ENCODE assay signal across 8 cellular contexts in genomic region chr2:219387284-219388126, GRCh38. TPM values are rescaled to one million over a fixed set of nuclear protein-coding genes. Genes with fewer than 3 reads are reported as not detected.
A peak's percentile ranks its signal among the peaks of the same experiment; 100 is the strongest.
DNase-seq lines count a peak whose midpoint lies in the region; ATAC-seq, FAIRE-seq and TF ChIP-seq lines count a peak whose summit lies in the region.

DNPEP (minus strand) TSS chr2:219387912; CDS start chr2:219387794, 118 bp downstream.

- H3K4me1 Mint-ChIP-seq in HFFc6 (ENCODE audit: low read depth), result peaks cover 14% of the 10 kb centered on the region
- peaks cover 12% of the 10 kb centered on the region for H3K4me1 Mint-ChIP-seq in T-helper 17 cell

- no peak for TF ChIP-seq CTCF in HFFc6 (IDR thresholded peaks at IDR 0.05)
- no peak for TF ChIP-seq CTCF in psoas muscle (IDR thresholded peaks at IDR 0.05)

- intact Hi-C loops in left ventricle myocardium superior (cut with micrococcal nuclease) (no loop called here), psoas muscle (cut with DNase I) (loop anchor here in 1 of 2 donors (5.0 to 10.0 kb wide), 2 partner anchors 105 to 223 kb away; partner anchors contain the start of gene NHEJ1)

- H3K4me3 ChIP-seq in psoas muscle, result peak within 1 kb of the TSS; percentile 86

- DNase-seq in GM12892 (ENCODE audit: insufficient read length) (peak; percentile 81), HFFc6 (peak; percentile 85), MV-4-11 (lab: John Stamatoyannopoulos, UW) (peak; percentile 78), T-helper 17 cell (peak; percentile 94 to 95 (median 94)), left ventricle myocardium superior (peak; percentile 96), psoas muscle (peak; percentile 94 to 97), urothelium cell line (ENCODE audit: low spot score) (peak; percentile 72)

- no peaks in the 10 kb centered on the region for H3K9me3 Mint-ChIP-seq in HFFc6

- WGBS in psoas muscle, 3 donors, result 0 to 1% (median 1%) methylated on average over 43 to 75 of the region's 79 CpGs

- peaks cover 5% of the 10 kb centered on the region for H3K4me1 ChIP-seq in psoas muscle

- H3K27ac ChIP-seq in angular gyrus (ENCODE audit: low read depth, low read length) (peak within 1 kb of the TSS; percentile 82), psoas muscle (peak within 1 kb of the TSS; percentile 91)

- H3K4me3 Mint-ChIP-seq in HFFc6 (peak within 1 kb of the TSS; percentile 97), T-helper 17 cell (peak within 1 kb of the TSS; percentile 94)

- H3K27me3 Mint-ChIP-seq in HFFc6 (ENCODE audit: insufficient read depth), result peaks cover 2% of the 10 kb centered on the region; the same call in 1 of the 2 replicates
- H3K27me3 Mint-ChIP-seq in T-helper 17 cell, result no peaks in the 10 kb centered on the region

- ATAC-seq in T-helper 17 cell (peak; percentile 65), left ventricle myocardium superior (peak; percentile 74), psoas muscle (peak; percentile 78 to 80 (median 79))

- H3K36me3 Mint-ChIP-seq in HFFc6 (ENCODE audit: low read depth), result peaks cover 13% of the 10 kb centered on the region
- H3K36me3 Mint-ChIP-seq in T-helper 17 cell (ENCODE audit: low read depth), result peaks cover 6% of the 10 kb centered on the region

- H3K9me3 ChIP-seq in T-helper 17 cell (ENCODE audit: control insufficient read depth, low read length, poor library complexity, severe bottlenecking) (no peaks in the 10 kb centered on the region), psoas muscle (no peaks in the 10 kb centered on the region)

- no peak for FAIRE-seq in GM12892 (lab: Jason Lieb, UNC)
- FAIRE-seq in urothelium cell line (lab: Jason Lieb, UNC), result no peak

- H3K27ac Mint-ChIP-seq in HFFc6, result peak within 1 kb of the TSS; percentile 99
- H3K27ac Mint-ChIP-seq in T-helper 17 cell, result peak within 1 kb of the TSS; percentile 93

- peaks cover 4 to 41% of the 10 kb centered on the region in 2 donors for H3K36me3 ChIP-seq in psoas muscle (ENCODE audit: insufficient read depth in 1 of 2, low read depth in 1 of 2)

- no peaks in the 10 kb centered on the region for H3K27me3 ChIP-seq in psoas muscle (ENCODE audit: insufficient read depth in 3 of 3, low read length in 2 of 3)

- peak; percentile 64 for TF ChIP-seq POLR2A in GM12892 (IDR thresholded peaks at IDR 0.05; ENCODE audit: low read depth, low read length)

RNA-seq across cellular contexts. Expression of gene DNPEP, which starts in this region (rescaled TPM):
- 67.0 TPM for polyA plus RNA-seq in GM12892 (2012; ENCODE audit: missing spikeins)
- total RNA-seq in HFFc6 (2021; fragmentation: NEBNext Ultra II Directional; extraction: Animal tissue kit (Norgen Biotek cat#: 25700)), result 10 to 100 TPM; 46.9 to 59.4 (median 53.0) TPM
- total RNA-seq in T-helper 17 cell (100 to 1,000 TPM in 1 of 2 donors, 10 to 100 TPM in 1; 81.3 to 107 TPM), left ventricle myocardium superior (74.8 TPM), psoas muscle (10 to 100 TPM; 60.9 to 88.3 (median 63.9) TPM)
- polyA plus RNA-seq in psoas muscle, result 10 to 100 TPM; 46.7 to 93.1 (median 68.7) TPM

Comparison
In these comparisons a context has a peak if more than half of its experiments do, and no peak if none do; other contexts are left out.
1. Peak in every context shown above with its lines: DNase-seq, ATAC-seq, H3K4me3 ChIP-seq and H3K27ac ChIP-seq.